ENCODE assay signal across 16 cellular contexts in genomic region chr6:77040566-77041195, GRCh38.
"Had no signal": no experiment of that assay in that cellular context is flagged by ENCODE, and none has a peak within 500 bp of the region (broad histone marks: within the 10 kb centered on the region; RNA-seq: fewer than 3 reads in every experiment).

No MANE protein-coding gene starts in this region.

- ATAC-seq: gastrocnemius medialis, sciatic nerve had no signal

- DNase-seq: activated CD4-positive, alpha-beta memory T cell treated with anti-CD3 and anti-CD28 coated beads for 36 hours; activated CD8-positive, alpha-beta memory T cell treated with anti-CD3 and anti-CD28 coated beads, Interleukin-2, amount 50 U/mL, for 4 hours; brain microvascular endothelial cell; dermis blood vessel endothelial cell; endodermal cell; gastrocnemius medialis; kidney; left ventricle myocardium inferior; mesendoderm; nephron progenitor cell; stimulated activated CD4-positive, alpha-beta T cell treated with anti-CD3 and anti-CD28 coated beads, Interleukin-2, amount 100 ng/mL, for 24 hours; stimulated activated naive CD4-positive, alpha-beta T cell treated with Interleukin-2 at 50 U/mL for 16 hours; T1000; upper lobe of left lung had no signal

- H3K9me3 ChIP-seq: gastrocnemius medialis had no signal

- H3K27ac ChIP-seq: brain microvascular endothelial cell, gastrocnemius medialis, left ventricle myocardium inferior, suprapubic skin, upper lobe of left lung had no signal

- H3K36me3 ChIP-seq: brain microvascular endothelial cell, gastrocnemius medialis, left ventricle myocardium inferior, suprapubic skin, upper lobe of left lung had no signal

- H3K4me3 ChIP-seq: gastrocnemius medialis, left ventricle myocardium inferior, suprapubic skin, upper lobe of left lung had no signal

- H3K27me3 ChIP-seq: brain microvascular endothelial cell, gastrocnemius medialis, suprapubic skin, upper lobe of left lung had no signal

- H3K4me1 ChIP-seq: gastrocnemius medialis, left ventricle myocardium inferior, suprapubic skin, upper lobe of left lung had no signal
